ENCODE assay signal across 9 cellular contexts in genomic region chr11:62400760-62401159, GRCh38. TPM values are rescaled to one million over a fixed set of nuclear protein-coding genes. Genes with fewer than 3 reads are reported as not detected.
A peak's percentile ranks its signal among the peaks of the same experiment; 100 is the strongest.
DNase-seq lines count a peak whose midpoint lies in the region; ATAC-seq, FAIRE-seq and TF ChIP-seq lines count a peak whose summit lies in the region.
"Had no signal": no experiment of that assay in that cellular context is flagged by ENCODE, and none has a peak within 500 bp of the region (broad histone marks: within the 10 kb centered on the region; RNA-seq: fewer than 3 reads in every experiment).

No MANE protein-coding gene starts in this region.

- H3K9me3 ChIP-seq in pancreas, result no peaks in the 10 kb centered on the region

- 43% methylated on average over 9 of the region's 9 CpGs for WGBS in pancreas, 2 donors

- DNase-seq in AG20443 (ENCODE audit: low spot score), result peak; percentile 97
- peak; percentile 92 for DNase-seq in Right ventricle myocardium superior
- peak in 4 of 6 donors; percentile 22 to 64 (median 45) for DNase-seq in pancreas
- DNase-seq in middle frontal gyrus (ENCODE audit: extremely low spot score, low spot score), result no peak
- no peak for DNase-seq in stimulated activated CD4-positive, alpha-beta T cell treated with anti-CD3 and anti-CD28 coated beads, Interleukin-15, amount 100 ng/mL, for 24 hours

- TF ChIP-seq CTCF in pancreas (IDR thresholded peaks at IDR 0.05), result no peak

- FAIRE-seq in pancreas (lab: Jason Lieb, UNC), result no peak

- no peak overlapping the region for H3K27ac ChIP-seq in pancreas
- H3K27ac ChIP-seq: PC-9 had no signal

- H3K4me1 ChIP-seq in pancreas, result no peaks in the 10 kb centered on the region

- H3K36me3 ChIP-seq in pancreas, result no peaks in the 10 kb centered on the region

- H3K27me3 ChIP-seq in pancreas, result no peaks in the 10 kb centered on the region

- no peak overlapping the region for H3K4me3 ChIP-seq in pancreas
- H3K4me3 ChIP-seq: PC-9 had no signal

- intact Hi-C loops in Right ventricle myocardium superior (cut with DNase I) (no loop called here), pancreas (cut with DNase I) (no loop called here)

- peak; percentile 92 for ATAC-seq in SK-N-SH treated with all-trans-retinoic acid at 6 μM for 48 hours
- peak; percentile 83 for ATAC-seq in Right ventricle myocardium superior (ENCODE audit: poor library complexity)
- ATAC-seq in pancreas, result peak; percentile 27 to 70 (median 63)
- ATAC-seq in HG02623 (IDR thresholded peaks at IDR 0.05; ENCODE audit: unreplicated experiment), result no peak
- ATAC-seq in GM21717 (IDR thresholded peaks at IDR 0.05; ENCODE audit: unreplicated experiment), result no peak

TF ChIP-seq in SK-N-SH treated with all-trans-retinoic acid at 6 μM for 48 hours, 23 proteins besides CTCF, POLR2A, EP300 and RAD21:
- no peak for TF ChIP-seq ARNTL (CRISPR knock-in tag; IDR thresholded peaks at IDR 0.05; ENCODE audit: borderline replicate concordance, low read depth)
- no peak for TF ChIP-seq PPARA (CRISPR knock-in tag; IDR thresholded peaks at IDR 0.05; ENCODE audit: borderline replicate concordance)
- TF ChIP-seq, protein P1, sequence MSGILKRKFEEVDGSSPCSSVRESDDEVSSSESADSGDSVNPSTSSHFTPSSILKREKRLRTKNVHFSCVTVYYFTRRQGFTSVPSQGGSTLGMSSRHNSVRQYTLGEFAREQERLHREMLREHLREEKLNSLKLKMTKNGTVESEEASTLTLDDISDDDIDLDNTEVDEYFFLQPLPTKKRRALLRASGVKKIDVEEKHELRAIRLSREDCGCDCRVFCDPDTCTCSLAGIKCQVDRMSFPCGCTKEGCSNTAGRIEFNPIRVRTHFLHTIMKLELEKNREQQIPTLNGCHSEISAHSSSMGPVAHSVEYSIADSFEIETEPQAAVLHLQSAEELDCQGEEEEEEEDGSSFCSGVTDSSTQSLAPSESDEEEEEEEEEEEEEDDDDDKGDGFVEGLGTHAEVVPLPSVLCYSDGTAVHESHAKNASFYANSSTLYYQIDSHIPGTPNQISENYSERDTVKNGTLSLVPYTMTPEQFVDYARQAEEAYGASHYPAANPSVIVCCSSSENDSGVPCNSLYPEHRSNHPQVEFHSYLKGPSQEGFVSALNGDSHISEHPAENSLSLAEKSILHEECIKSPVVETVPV (CRISPR knock-in tag; IDR thresholded peaks at IDR 0.05), result no peak
- no peak for TF ChIP-seq BACH2 (CRISPR knock-in tag; IDR thresholded peaks at IDR 0.05; ENCODE audit: borderline replicate concordance)
- no peak for TF ChIP-seq ESRRG (CRISPR knock-in tag; IDR thresholded peaks at IDR 0.05)
- peak; percentile 77 for TF ChIP-seq ISL1 (CRISPR knock-in tag; IDR thresholded peaks at IDR 0.05)
- TF ChIP-seq OSR1 (CRISPR knock-in tag; IDR thresholded peaks at IDR 0.05), result no peak
- TF ChIP-seq TSHZ2 (CRISPR knock-in tag; IDR thresholded peaks at IDR 0.05), result peak; percentile 87
- TF ChIP-seq, protein P2, sequence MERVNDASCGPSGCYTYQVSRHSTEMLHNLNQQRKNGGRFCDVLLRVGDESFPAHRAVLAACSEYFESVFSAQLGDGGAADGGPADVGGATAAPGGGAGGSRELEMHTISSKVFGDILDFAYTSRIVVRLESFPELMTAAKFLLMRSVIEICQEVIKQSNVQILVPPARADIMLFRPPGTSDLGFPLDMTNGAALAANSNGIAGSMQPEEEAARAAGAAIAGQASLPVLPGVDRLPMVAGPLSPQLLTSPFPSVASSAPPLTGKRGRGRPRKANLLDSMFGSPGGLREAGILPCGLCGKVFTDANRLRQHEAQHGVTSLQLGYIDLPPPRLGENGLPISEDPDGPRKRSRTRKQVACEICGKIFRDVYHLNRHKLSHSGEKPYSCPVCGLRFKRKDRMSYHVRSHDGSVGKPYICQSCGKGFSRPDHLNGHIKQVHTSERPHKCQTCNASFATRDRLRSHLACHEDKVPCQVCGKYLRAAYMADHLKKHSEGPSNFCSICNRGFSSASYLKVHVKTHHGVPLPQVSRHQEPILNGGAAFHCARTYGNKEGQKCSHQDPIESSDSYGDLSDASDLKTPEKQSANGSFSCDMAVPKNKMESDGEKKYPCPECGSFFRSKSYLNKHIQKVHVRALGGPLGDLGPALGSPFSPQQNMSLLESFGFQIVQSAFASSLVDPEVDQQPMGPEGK (CRISPR knock-in tag; IDR thresholded peaks at IDR 0.05; ENCODE audit: borderline replicate concordance), result peak; percentile 45; the same call in 1 of the 2 replicates
- TF ChIP-seq SNAI2 (CRISPR knock-in tag; IDR thresholded peaks at IDR 0.05), result peak; percentile 65
- 0 out of 2 replicates have a peak, but pooled peaks have one; percentile 22 for TF ChIP-seq CSDC2 (CRISPR knock-in tag; IDR thresholded peaks at IDR 0.05)
- no peak for TF ChIP-seq GLIS3 (CRISPR knock-in tag; IDR thresholded peaks at IDR 0.05)
- TF ChIP-seq CREB5 (CRISPR knock-in tag; IDR thresholded peaks at IDR 0.05; ENCODE audit: low read depth), result 0 out of 2 replicates have a peak, but pooled peaks have one; percentile 63
- TF ChIP-seq ZFP3 (CRISPR knock-in tag; IDR thresholded peaks at IDR 0.05), result peak; percentile 69
- peak; percentile 60; the same call in 1 of the 2 replicates for TF ChIP-seq ZNF565 (CRISPR knock-in tag; conservative IDR thresholded peaks at IDR 0.05; ENCODE audit: low read depth)
- TF ChIP-seq ZFP30 (CRISPR knock-in tag; IDR thresholded peaks at IDR 0.05), result no peak
- peak; percentile 89 for TF ChIP-seq TCF4 (CRISPR knock-in tag; IDR thresholded peaks at IDR 0.05; ENCODE audit: borderline replicate concordance)
- TF ChIP-seq ZC3H10 (CRISPR knock-in tag; IDR thresholded peaks at IDR 0.05), result 0 out of 2 replicates have a peak, but pooled peaks have one; percentile 11

RNA-seq across cellular contexts. Expression of gene SCGB1A1, which starts 18.1 kb away (rescaled TPM):
- not detected for total RNA-seq in Right ventricle myocardium superior
- 1 to 10 TPM in 1 of 6 donors, not detected in 5; 4.3 TPM for total RNA-seq in pancreas
- polyA plus RNA-seq in pancreas, result under 1 TPM in 1 of 2 donors, not detected in 1; 0.94 TPM
- total RNA-seq: PC-9 had no signal

Comparison
In these comparisons a context has a peak if more than half of its experiments do, and no peak if none do; other contexts are left out.
1. DNase-seq: peak in AG20443 (single experiment), Right ventricle myocardium superior (single experiment) and pancreas (4 of 6); none in middle frontal gyrus (single experiment) and stimulated activated CD4-positive, alpha-beta T cell treated with anti-CD3 and anti-CD28 coated beads, Interleukin-15, amount 100 ng/mL, for 24 hours (single experiment).
2. ATAC-seq: peak in SK-N-SH treated with all-trans-retinoic acid at 6 μM for 48 hours (single experiment), Right ventricle myocardium superior (single experiment) and pancreas (4 of 4); none in HG02623 (single experiment) and GM21717 (single experiment).